ENCODE assay signal across 22 cellular contexts in the genomic region with DNA sequence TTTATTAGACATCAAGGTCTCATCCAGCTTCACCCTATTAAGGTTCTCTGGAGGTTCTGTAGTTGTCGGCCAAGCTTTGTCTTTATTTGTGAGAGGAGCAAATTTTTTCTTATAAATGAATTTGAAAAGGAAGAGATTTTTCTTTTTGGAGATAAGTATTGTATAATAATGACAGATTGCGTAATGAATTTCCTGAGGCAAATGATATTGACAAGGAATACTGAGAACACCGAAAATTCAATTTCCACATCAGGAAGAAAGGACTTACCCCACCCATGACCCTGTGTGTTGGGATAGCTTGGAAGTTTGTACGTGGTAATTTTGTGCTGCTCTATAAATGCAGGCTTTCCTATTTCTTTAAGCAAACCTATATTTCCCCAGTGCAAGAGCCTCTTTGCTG.
"Had no signal": no experiment of that assay in that cellular context is flagged by ENCODE, and none has a peak within 500 bp of the region (broad histone marks: within the 10 kb centered on the region; RNA-seq: fewer than 3 reads in every experiment).

No MANE protein-coding gene starts in this region.

- H3K4me3 ChIP-seq: colonic mucosa, heart right ventricle, left lung, lower lobe of right lung, mucosa of descending colon had no signal

- H3K9me3 ChIP-seq: colonic mucosa, heart right ventricle, left lung, lower lobe of right lung, mucosa of descending colon had no signal

- H3K27ac ChIP-seq: colonic mucosa, epithelial cell of prostate, foreskin keratinocyte, heart right ventricle, left lung, lower lobe of right lung had no signal

- ATAC-seq: effector memory CD8-positive, alpha-beta T cell; esophagus mucosa; foreskin keratinocyte; heart right ventricle; left cardiac atrium; left lung; left ventricle myocardium superior; lower lobe of right lung; mucosa of descending colon had no signal

- H3K36me3 ChIP-seq: colonic mucosa, heart right ventricle, left lung, lower lobe of right lung had no signal

- H3K4me1 ChIP-seq: colonic mucosa, left lung had no signal

- H3K27me3 ChIP-seq: colonic mucosa, foreskin keratinocyte, heart right ventricle, left lung had no signal

- FAIRE-seq: endometrium, frontal cortex, islet of Langerhans, keratinocyte had no signal

- DNase-seq: colonic mucosa; cortex of kidney; effector CD8-positive, alpha-beta T cell; effector memory CD8-positive, alpha-beta T cell; endodermal cell; foreskin keratinocyte; glutamatergic neuron; head of caudate nucleus; heart right ventricle; hippocampal formation; left cardiac atrium; left lung; left ventricle myocardium superior; lower lobe of right lung; mesenchymal stem cell; mucosa of descending colon had no signal
